Comparison of ENCODE assay signal across 28 cellular contexts in genomic region chr1:927234-927633, GRCh38. TPM values are rescaled to one million over a fixed set of nuclear protein-coding genes. Genes with fewer than 3 reads are reported as not detected.
"Had no signal": no experiment of that assay in that cellular context is flagged by ENCODE, and none has a peak within 500 bp of the region (broad histone marks: within the 10 kb centered on the region; RNA-seq: fewer than 3 reads in every experiment).

No MANE protein-coding gene starts in this region.

- H3K27ac ChIP-seq: dorsolateral prefrontal cortex, epithelial cell of prostate, gastrocnemius medialis, lower lobe of right lung, prostate gland, suprapubic skin, transverse colon, upper lobe of right lung, uterus had no signal

- H3K27ac Mint-ChIP-seq: natural killer cell; stimulated activated naive B cell treated with anti-CD40 and anti-IgM and Interleukin-4, amounts not matched to agents 10 μg/mL and 1 μg/mL and 100 μg/mL, for 72 hours; stimulated activated naive CD8-positive, alpha-beta T cell treated with anti-CD3 and anti-CD28 coated beads, Interleukin-15, amount 100 ng/mL, for 72 hours had no signal

- H3K36me3 ChIP-seq: gastrocnemius medialis, lower lobe of right lung, prostate gland, suprapubic skin, transverse colon, upper lobe of right lung, uterus had no signal

- H3K9me3 Mint-ChIP-seq: natural killer cell; neural crest cell; stimulated activated naive B cell treated with anti-CD40 and anti-IgM and Interleukin-4, amounts not matched to agents 10 μg/mL and 1 μg/mL and 100 μg/mL, for 72 hours; stimulated activated naive CD8-positive, alpha-beta T cell treated with anti-CD3 and anti-CD28 coated beads, Interleukin-15, amount 100 ng/mL, for 72 hours had no signal

- H3K9me3 ChIP-seq: gastrocnemius medialis, lower lobe of right lung, prostate gland, suprapubic skin, transverse colon, upper lobe of right lung, uterus had no signal

- FAIRE-seq: colon, keratinocyte, small intestine had no signal

- H3K4me3 ChIP-seq: dorsolateral prefrontal cortex, gastrocnemius medialis, lower lobe of right lung, prostate gland, suprapubic skin, transverse colon, upper lobe of right lung, uterus had no signal

- H3K4me3 Mint-ChIP-seq: natural killer cell; neural crest cell; stimulated activated naive B cell treated with anti-CD40 and anti-IgM and Interleukin-4, amounts not matched to agents 10 μg/mL and 1 μg/mL and 100 μg/mL, for 72 hours; stimulated activated naive CD8-positive, alpha-beta T cell treated with anti-CD3 and anti-CD28 coated beads, Interleukin-15, amount 100 ng/mL, for 72 hours had no signal

- ATAC-seq: esophagus mucosa; gastrocnemius medialis; left ventricle myocardium superior; lower lobe of right lung; natural killer cell; right cardiac atrium; stimulated activated naive B cell treated with anti-CD40 and anti-IgM and Interleukin-4, amounts not matched to agents 10 μg/mL and 1 μg/mL and 100 μg/mL, for 72 hours; stimulated activated naive CD8-positive, alpha-beta T cell treated with anti-CD3 and anti-CD28 coated beads, Interleukin-15, amount 100 ng/mL, for 72 hours; upper lobe of right lung had no signal

- DNase-seq: dorsolateral prefrontal cortex; effector CD4-positive, alpha-beta T cell; foreskin fibroblast; gastrocnemius medialis; head of caudate nucleus; left ventricle myocardium superior; lower lobe of right lung; natural killer cell; small intestine; stimulated activated CD4-positive, alpha-beta T cell treated with anti-CD3 and anti-CD28 coated beads, Interleukin-15, amount 100 ng/mL, for 24 hours; stimulated activated CD4-positive, alpha-beta T cell treated with anti-CD3 and anti-CD28 coated beads, Interleukin-2, amount 100 ng/mL, for 48 hours; stimulated activated naive B cell treated with anti-CD40 and anti-IgM and Interleukin-4, amounts not matched to agents 10 μg/mL and 1 μg/mL and 100 μg/mL, for 72 hours; stimulated activated naive CD8-positive, alpha-beta T cell treated with anti-CD3 and anti-CD28 coated beads, Interleukin-15, amount 100 ng/mL, for 72 hours; transverse colon; upper lobe of right lung; uterus had no signal

- H3K36me3 Mint-ChIP-seq: natural killer cell; stimulated activated naive B cell treated with anti-CD40 and anti-IgM and Interleukin-4, amounts not matched to agents 10 μg/mL and 1 μg/mL and 100 μg/mL, for 72 hours had no signal

- H3K27me3 ChIP-seq: uterus had no signal

RNA-seq across cellular contexts. Expression of gene SAMD11, which starts 3.5 kb away (rescaled TPM):
- total RNA-seq: mononuclear cell, natural killer cell had no signal
- polyA plus RNA-seq: keratinocyte had no signal

RNA-seq across cellular contexts. Expression of gene PLEKHN1, which starts 39.0 kb away (rescaled TPM):
- total RNA-seq: left ventricle myocardium superior, neural crest cell had no signal

RNA-seq across cellular contexts. Expression of gene PERM1, which starts 54.7 kb away (rescaled TPM):
- total RNA-seq: esophagus mucosa, glomerular endothelial cell, lower lobe of right lung, mesenteric fat pad, natural killer cell, neural crest cell, osteoblast had no signal
- polyA plus RNA-seq: keratinocyte had no signal
